ENCODE assay signal across 1 cellular context in the genomic region with DNA sequence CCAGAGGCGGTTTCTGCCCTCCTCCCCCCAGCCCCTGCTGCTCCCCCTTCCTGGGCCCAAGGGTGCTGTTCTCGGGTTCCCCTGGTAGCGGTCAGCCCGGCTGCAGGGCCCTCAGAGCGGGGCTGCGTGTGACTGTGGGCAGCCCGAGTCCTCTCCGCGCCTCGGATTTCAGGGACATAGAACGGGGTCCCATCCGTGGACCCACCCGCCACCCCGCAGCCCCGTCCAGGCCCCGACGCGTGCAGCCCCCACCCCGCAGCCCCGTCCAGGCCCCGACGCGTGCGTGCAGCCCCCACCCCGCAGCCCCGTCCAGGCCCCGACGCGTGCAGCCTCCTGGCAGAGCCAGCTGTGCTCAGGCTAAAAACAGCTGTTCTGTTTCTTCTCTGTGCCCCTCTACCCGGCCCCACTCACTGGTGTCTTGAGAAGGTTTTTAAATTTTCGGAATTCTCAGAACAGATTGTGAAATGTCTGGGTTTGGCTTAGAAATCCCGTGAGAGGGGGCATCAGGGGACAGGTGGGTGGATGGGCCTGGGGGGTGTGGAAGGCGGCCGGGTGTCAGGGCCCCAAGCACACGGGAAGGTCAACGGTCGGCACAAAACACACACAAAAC.
TF ChIP-seq lines count a peak whose summit lies in the region.

No MANE protein-coding gene starts in this region.

TF ChIP-seq in IMR-90, 13 proteins besides CTCF, POLR2A, EP300 and RAD21:
- no peak for TF ChIP-seq SMC3 (IDR thresholded peaks at IDR 0.05; ENCODE audit: low read depth, low read length)
- no peak for TF ChIP-seq CHD1 (IDR thresholded peaks at IDR 0.05; ENCODE audit: low read depth, low read length)
- TF ChIP-seq, protein P1, sequence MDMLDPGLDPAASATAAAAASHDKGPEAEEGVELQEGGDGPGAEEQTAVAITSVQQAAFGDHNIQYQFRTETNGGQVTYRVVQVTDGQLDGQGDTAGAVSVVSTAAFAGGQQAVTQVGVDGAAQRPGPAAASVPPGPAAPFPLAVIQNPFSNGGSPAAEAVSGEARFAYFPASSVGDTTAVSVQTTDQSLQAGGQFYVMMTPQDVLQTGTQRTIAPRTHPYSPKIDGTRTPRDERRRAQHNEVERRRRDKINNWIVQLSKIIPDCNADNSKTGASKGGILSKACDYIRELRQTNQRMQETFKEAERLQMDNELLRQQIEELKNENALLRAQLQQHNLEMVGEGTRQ (IDR thresholded peaks at IDR 0.05; ENCODE audit: low read depth, low read length), result no peak
- TF ChIP-seq, protein P2, sequence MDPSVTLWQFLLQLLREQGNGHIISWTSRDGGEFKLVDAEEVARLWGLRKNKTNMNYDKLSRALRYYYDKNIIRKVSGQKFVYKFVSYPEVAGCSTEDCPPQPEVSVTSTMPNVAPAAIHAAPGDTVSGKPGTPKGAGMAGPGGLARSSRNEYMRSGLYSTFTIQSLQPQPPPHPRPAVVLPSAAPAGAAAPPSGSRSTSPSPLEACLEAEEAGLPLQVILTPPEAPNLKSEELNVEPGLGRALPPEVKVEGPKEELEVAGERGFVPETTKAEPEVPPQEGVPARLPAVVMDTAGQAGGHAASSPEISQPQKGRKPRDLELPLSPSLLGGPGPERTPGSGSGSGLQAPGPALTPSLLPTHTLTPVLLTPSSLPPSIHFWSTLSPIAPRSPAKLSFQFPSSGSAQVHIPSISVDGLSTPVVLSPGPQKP (IDR thresholded peaks at IDR 0.05; ENCODE audit: borderline replicate concordance, low read depth, low read length), result no peak
- no peak for TF ChIP-seq RFX5 (IDR thresholded peaks at IDR 0.05; ENCODE audit: low read depth, low read length)
- TF ChIP-seq RCOR1 (IDR thresholded peaks at IDR 0.05; ENCODE audit: insufficient replicate concordance, low read length), result no peak
- TF ChIP-seq MXI1 (IDR thresholded peaks at IDR 0.05; ENCODE audit: borderline replicate concordance, low read depth, low read length), result no peak
- TF ChIP-seq BHLHE40 (IDR thresholded peaks at IDR 0.05; ENCODE audit: low read depth, low read length), result no peak
- TF ChIP-seq MAZ (IDR thresholded peaks at IDR 0.05; ENCODE audit: borderline replicate concordance, low read depth, low read length), result no peak
- TF ChIP-seq FOS (IDR thresholded peaks at IDR 0.05; ENCODE audit: low read depth, low read length), result no peak
- TF ChIP-seq NFE2L2 (IDR thresholded peaks at IDR 0.05; ENCODE audit: low read depth, low read length), result no peak
- no peak for TF ChIP-seq MAFK (IDR thresholded peaks at IDR 0.05; ENCODE audit: low read depth, low read length)
- no peak for TF ChIP-seq CEBPB (IDR thresholded peaks at IDR 0.05; ENCODE audit: low read depth, low read length)
